8 cellular contexts compared by ENCODE assay signal in the genomic region with DNA sequence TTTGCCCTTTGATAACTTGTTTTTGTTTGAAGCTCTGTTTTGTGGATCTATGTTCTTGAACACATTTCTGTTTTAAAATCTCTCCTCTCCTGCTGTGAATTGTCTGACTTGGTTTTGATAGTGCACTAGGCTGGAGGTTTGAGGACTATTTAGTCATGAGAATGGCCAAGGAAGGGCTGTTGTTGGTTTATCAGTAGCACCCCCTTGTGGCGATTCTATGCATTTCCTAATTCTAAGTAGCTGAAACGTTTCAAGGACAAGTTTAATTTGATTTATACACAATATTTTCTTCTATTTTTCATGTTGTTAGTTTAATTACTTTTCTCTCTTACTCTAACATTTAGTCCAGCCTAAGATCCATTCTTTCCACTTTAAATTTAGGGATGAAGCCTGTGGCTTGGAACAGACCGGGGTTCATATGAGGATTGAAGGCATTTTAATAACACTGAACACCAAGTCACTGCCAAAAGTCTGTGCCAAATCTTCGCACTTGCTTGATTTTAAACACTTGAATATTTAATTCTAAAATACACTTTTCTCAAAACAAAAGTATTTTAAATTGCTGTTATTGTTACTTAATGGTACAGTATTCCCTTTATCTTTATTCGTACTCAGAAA.
DNase-seq lines count a peak whose midpoint lies in the region; ATAC-seq, FAIRE-seq and TF ChIP-seq lines count a peak whose summit lies in the region.

No MANE protein-coding gene starts in this region.

- no peaks in the 10 kb centered on the region for H3K9me3 ChIP-seq in cardiac muscle cell (ENCODE audit: low read depth)
- H3K9me3 ChIP-seq in OCI-LY1 (ENCODE audit: low read length) = no peaks in the 10 kb centered on the region
- no peaks in the 10 kb centered on the region for H3K9me3 ChIP-seq in mammary epithelial cell (replicated peaks; ENCODE audit: insufficient read depth, low read length)

- H3K27me3 ChIP-seq in cardiac muscle cell = no peaks in the 10 kb centered on the region
- no peaks in the 10 kb centered on the region for H3K27me3 ChIP-seq in OCI-LY1 (ENCODE audit: insufficient read depth, low read length)
- peaks cover 2% of the 10 kb centered on the region for H3K27me3 ChIP-seq in mammary epithelial cell (ENCODE audit: insufficient read depth, low read length)

- no peak overlapping the region for H3K4me3 ChIP-seq in cardiac muscle cell
- no peak overlapping the region for H3K4me3 ChIP-seq in OCI-LY1 (ENCODE audit: low read depth, low read length, poor library complexity, severe bottlenecking)
- no peak overlapping the region for H3K4me3 ChIP-seq in mammary epithelial cell (replicated peaks in 1 of 3; ENCODE audit: insufficient read depth in 1 of 3, low read depth in 2 of 3, low read length in 3 of 3)

- 19% methylated on average over 5 of the region's 5 CpGs for WGBS in mammary epithelial cell (ENCODE audit: low coverage, missing lambda C conversion rate)

- H3K79me2 ChIP-seq in OCI-LY1 (ENCODE audit: insufficient read depth, low read length) (no peaks in the 10 kb centered on the region), mammary epithelial cell (ENCODE audit: insufficient read depth, low read length) (no peaks in the 10 kb centered on the region)

- H3K9ac ChIP-seq in OCI-LY1 (ENCODE audit: low read length) (no peak overlapping the region), mammary epithelial cell (ENCODE audit: insufficient read depth, low read length) (no peak overlapping the region)

- no peaks in the 10 kb centered on the region for H3F3A ChIP-seq in OCI-LY1 (ENCODE audit: insufficient read depth, low read length)

- in situ Hi-C loops in mammary epithelial cell (cut with MboI; ENCODE audit: low sequenced_read_pairs in 2 of 2) = loop anchor here in 1 of 2 donors (25.0 kb wide), 1 partner anchor 643 kb away; no protein-coding TSS in a partner anchor

- no peak overlapping the region for H3K27ac ChIP-seq in cardiac muscle cell
- H3K27ac ChIP-seq in OCI-LY1 (ENCODE audit: low read depth, low read length, poor library complexity, severe bottlenecking) = no peak overlapping the region
- no peak overlapping the region for H3K27ac ChIP-seq in mammary epithelial cell (ENCODE audit: insufficient read depth, low read depth, low read length)

- DNase-seq in cardiac muscle cell (ENCODE audit: low read depth in 1 of 2, low spot score in 1 of 2) = peak; percentile 77 to 82
- no peak for DNase-seq in cardiac septum (ENCODE audit: low spot score)
- DNase-seq in HUDEP-2 (lab: John Stamatoyannopoulos, UW; ENCODE audit: unreplicated experiment in 76 of 76) = peak in 43 of 76 experiments; percentile 0 to 76 (median 32)
- peak; percentile 40 for DNase-seq in mammary epithelial cell
- peak; percentile 79 for DNase-seq in left kidney (ENCODE audit: low read depth, low spot score)
- peak; percentile 35 for DNase-seq in urothelium cell line (ENCODE audit: low spot score)

- peak; percentile 80 for TF ChIP-seq CTCF in cardiac muscle cell (IDR thresholded peaks at IDR 0.05; ENCODE audit: low read depth, low read length)
- TF ChIP-seq CTCF in OCI-LY1 (IDR thresholded peaks at IDR 0.05; ENCODE audit: low read length) = peak; percentile 85
- TF ChIP-seq CTCF in mammary epithelial cell (conservative IDR thresholded peaks at IDR 0.05 in 1 of 2, IDR thresholded peaks at IDR 0.05 in 1 of 2; ENCODE audit: extremely low read depth in 1 of 2, insufficient read depth in 1 of 2, low read depth in 1 of 2, low read length in 2 of 2) = peak; percentile 79 to 89

- H3K36me3 ChIP-seq in cardiac muscle cell (no peaks in the 10 kb centered on the region), OCI-LY1 (ENCODE audit: insufficient read depth, low read length) (no peaks in the 10 kb centered on the region), mammary epithelial cell (ENCODE audit: insufficient read depth, low read length) (no peaks in the 10 kb centered on the region)

- H3K9me2 ChIP-seq in OCI-LY1 (ENCODE audit: low read depth, low read length) = no peaks in the 10 kb centered on the region

- no peak for FAIRE-seq in urothelium cell line (lab: Jason Lieb, UNC)

- H3K4me2 ChIP-seq in OCI-LY1 (ENCODE audit: low read length) (no peak overlapping the region), mammary epithelial cell (ENCODE audit: insufficient read depth, low read depth, low read length) (no peak overlapping the region)

- no peak overlapping the region for H2AFZ ChIP-seq in OCI-LY1 (ENCODE audit: low read length)
- H2AFZ ChIP-seq in mammary epithelial cell (ENCODE audit: low read depth, low read length) = no peak overlapping the region

- CTCF ChIA-PET in mammary epithelial cell (lab: Charles Lee; ENCODE audit: low non-redundant PET) = interaction anchor here (0.6 to 0.9 kb wide), 3 partner anchors 126 to 323 kb away, joined by 3 to 5 read pairs (median 3); no protein-coding TSS in a partner anchor

- H4K20me1 ChIP-seq in OCI-LY1 (ENCODE audit: insufficient read depth, low read length) = no peaks in the 10 kb centered on the region
- no peaks in the 10 kb centered on the region for H4K20me1 ChIP-seq in mammary epithelial cell (ENCODE audit: insufficient read depth, low read length)

- intact Hi-C loops in cardiac septum (cut with DNase I) = loop anchor here (5.0 kb wide), 1 partner anchor 258 kb away; no protein-coding TSS in a partner anchor
- intact Hi-C loops in mammary epithelial cell (cut with micrococcal nuclease) = loop anchor here (1.0 to 10.0 kb wide), 5 partner anchors 259 to 1608 kb away; no protein-coding TSS in a partner anchor

- dilution Hi-C loops in mammary epithelial cell (cut with HindIII; ENCODE audit: low sequenced_read_pairs) = no loop called here

- peak; percentile 78 for ATAC-seq in GM21526 (IDR thresholded peaks at IDR 0.05; ENCODE audit: low FRiP score, unreplicated experiment)

- no TSS peak for BruUV-seq in mammary epithelial cell (replicated peaks; lab: Mats Ljungman, UMichigan)

- H3K4me1 ChIP-seq in cardiac muscle cell (ENCODE audit: low read depth) (no peaks in the 10 kb centered on the region), OCI-LY1 (ENCODE audit: insufficient read depth, low read length, severe bottlenecking) (no peaks in the 10 kb centered on the region), mammary epithelial cell (ENCODE audit: insufficient read depth, low read length) (no peaks in the 10 kb centered on the region)
